In the genomic region with DNA sequence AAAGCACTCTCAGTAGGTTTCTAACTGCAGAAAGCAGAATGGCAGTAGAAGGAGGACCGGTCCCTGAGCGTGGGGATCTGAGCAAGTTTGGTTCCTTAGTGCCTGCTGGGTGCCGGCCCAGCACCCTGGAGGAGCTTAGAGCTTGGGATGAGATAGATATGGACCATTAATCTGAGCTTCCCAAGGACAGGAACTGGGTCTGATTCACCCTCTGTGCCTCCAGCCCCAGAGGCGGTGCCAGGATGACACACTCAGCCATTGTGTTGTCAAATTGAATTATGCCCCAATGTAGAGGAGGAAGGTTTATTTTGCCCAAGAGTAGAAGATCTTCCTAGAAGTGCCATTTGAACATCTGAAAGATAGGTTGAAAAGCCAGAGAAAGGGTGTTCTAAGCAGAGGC, we compare ENCODE assay signal across 12 cellular contexts. TPM values are rescaled to one million over a fixed set of nuclear protein-coding genes. Genes with fewer than 3 reads are reported as not detected.
DNase-seq lines count a peak whose midpoint lies in the region; ATAC-seq, FAIRE-seq and TF ChIP-seq lines count a peak whose summit lies in the region.
"Had no signal": no experiment of that assay in that cellular context is flagged by ENCODE, and none has a peak within 500 bp of the region (broad histone marks: within the 10 kb centered on the region; RNA-seq: fewer than 3 reads in every experiment).

No MANE protein-coding gene starts in this region.

- no peak overlapping the region for H3K4me2 ChIP-seq in HepG2 (ENCODE audit: low read depth, low read length)

- no peaks in the 10 kb centered on the region for H3K27me3 ChIP-seq in ACC112 (ENCODE audit: insufficient read depth, low read length)
- H3K27me3 ChIP-seq in HepG2 (ENCODE audit: control insufficient read depth in 1 of 2, insufficient read depth in 2 of 2, low read length in 2 of 2), result no peaks in the 10 kb centered on the region
- H3K27me3 ChIP-seq in ovary, result no peaks in the 10 kb centered on the region
- H3K27me3 ChIP-seq: right lobe of liver had no signal

- CTCF ChIA-PET in HepG2 (lab: Yijun Ruan, JAX; ENCODE audit: low intra/inter-chr PET ratio, low total read pairs), result no interaction called here

- peaks cover 33% of the 10 kb centered on the region for H3K4me1 ChIP-seq in ACC112 (ENCODE audit: control insufficient read depth, insufficient read depth, low read length, unreplicated experiment)
- H3K4me1 ChIP-seq in HepG2 (ENCODE audit: insufficient read depth, low read length), result peaks cover 72% of the 10 kb centered on the region
- H3K4me1 ChIP-seq in ovary (ENCODE audit: insufficient read depth), result peaks cover 11% of the 10 kb centered on the region

- H3K27ac ChIP-seq in ACC112 (ENCODE audit: low read depth, low read length) (peak overlapping the region; percentile 60), HepG2 (ENCODE audit: extremely low read length, insufficient read depth, low read length) (peak overlapping the region; percentile 12), ovary (no peak overlapping the region)

- POLR2A ChIA-PET in HepG2 (lab: Yijun Ruan, JAX), result interaction anchor here (6.7 kb wide), 1 partner anchor 19 kb away, joined by 47 read pairs; a partner anchor contains a TSS

- no peak for FAIRE-seq in HepG2 (lab: Jason Lieb, UNC)

- 100% methylated on average over 1 of the region's 4 CpGs for WGBS in HepG2 (ENCODE audit: low lambda C conversion rate)
- WGBS in ovary, 3 donors, result 73 to 79% (median 75%) methylated on average over 4 of the region's 4 CpGs

- no peak for TF ChIP-seq EP300 in HepG2 (IDR thresholded peaks at IDR 0.05; ENCODE audit: low read depth in 2 of 2, low read length in 2 of 2)
- TF ChIP-seq EP300 in HepG2 (CRISPR knock-in tag; IDR thresholded peaks at IDR 0.05; ENCODE audit: borderline replicate concordance), result no peak
- TF ChIP-seq EP300 in ovary (IDR thresholded peaks at IDR 0.05), result no peak

- TF ChIP-seq POLR2A in HepG2 (IDR thresholded peaks at IDR 0.05; ENCODE audit: insufficient read depth in 1 of 2, low read depth in 2 of 2, low read length in 2 of 2) (no peak), ovary (IDR thresholded peaks at IDR 0.05) (no peak)

- no peak overlapping the region for H3K9ac ChIP-seq in HepG2 (ENCODE audit: insufficient read depth, low read depth, low read length)

- no peaks in the 10 kb centered on the region for H3K9me3 ChIP-seq in HepG2 (ENCODE audit: low read length)
- no peaks in the 10 kb centered on the region for H3K9me3 ChIP-seq in ovary
- H3K9me3 ChIP-seq: right lobe of liver had no signal

- TF ChIP-seq CTCF in astrocyte of the spinal cord (IDR thresholded peaks at IDR 0.05; ENCODE audit: low read depth, low read length), result no peak
- TF ChIP-seq CTCF in HepG2 (CRISPR knock-in tag; IDR thresholded peaks at IDR 0.05), result no peak
- no peak for TF ChIP-seq CTCF in ovary (IDR thresholded peaks at IDR 0.05)

- ATAC-seq in HepG2 (no peak), GM21526 (IDR thresholded peaks at IDR 0.05; ENCODE audit: low FRiP score, unreplicated experiment) (no peak), GM18907 (IDR thresholded peaks at IDR 0.05; ENCODE audit: unreplicated experiment) (no peak)
- ATAC-seq: right lobe of liver had no signal

- BruUV-seq in HepG2 (replicated peaks; lab: Mats Ljungman, UMichigan), result no TSS peak

- DNase-seq in HK-2 (ENCODE audit: unreplicated experiment), result peak; percentile 54
- DNase-seq in astrocyte of the spinal cord (ENCODE audit: low read depth, low spot score), result peak; percentile 56
- DNase-seq in HepG2 (ENCODE audit: low spot score), result no peak
- no peak for DNase-seq in iPS-NIHi11 (ENCODE audit: low spot score)
- no peak for DNase-seq in ovary
- DNase-seq: activated CD4-positive, alpha-beta T cell treated with anti-CD3 and anti-CD28 coated beads for 1 hour; COR-L47; NK-92 treated with Interleukin-12 subunit alpha and Interleukin-12 subunit beta, amount 100 ng/mL, for 24 hours had no signal

- intact Hi-C loops in HepG2 (cut with micrococcal nuclease; ENCODE audit: unreplicated experiment), result loop anchor here (10.0 kb wide), 1 partner anchor 59 kb away; no protein-coding TSS in a partner anchor
- intact Hi-C loops in ovary (cut with DNase I), result no loop called here

- H3K36me3 ChIP-seq in ACC112 (ENCODE audit: insufficient read depth, low read length), result no peaks in the 10 kb centered on the region
- H3K36me3 ChIP-seq in HepG2 (replicated peaks in 1 of 2; ENCODE audit: control insufficient read depth in 1 of 2, insufficient read depth in 2 of 2, low read length in 2 of 2), result peaks cover 0 to 14% of the 10 kb centered on the region in 2 experiments; a peak in 1 of 5 replicates
- H3K36me3 ChIP-seq in ovary, result no peaks in the 10 kb centered on the region
- H3K36me3 ChIP-seq: right lobe of liver had no signal

- H2AFZ ChIP-seq in ACC112 (ENCODE audit: low read length, unreplicated experiment) (no peak overlapping the region), HepG2 (ENCODE audit: low read length) (no peak overlapping the region)

- no peak for TF ChIP-seq RAD21 in HepG2 (CRISPR knock-in tag; IDR thresholded peaks at IDR 0.05)

- H3K4me3 ChIP-seq in ACC112 (ENCODE audit: low read depth, low read length) (no peak overlapping the region; the same call in 1 of the 2 replicates), astrocyte of the spinal cord (ENCODE audit: low read depth, low read length) (no peak overlapping the region), HepG2 (replicated peaks in 1 of 3; ENCODE audit: insufficient read depth in 1 of 3, low read depth in 2 of 3, low read length in 3 of 3) (no peak overlapping the region), ovary (no peak overlapping the region)
- H3K4me3 ChIP-seq: right lobe of liver had no signal

- H4K20me1 ChIP-seq in HepG2 (ENCODE audit: insufficient read depth, low read length), result no peaks in the 10 kb centered on the region; the same call in 1 of the 2 replicates

- in situ Hi-C loops in astrocyte of the spinal cord (cut with HindIII; ENCODE audit: low sequenced_read_pairs), result no loop called here
- in situ Hi-C loops in HepG2 (cut with HindIII; ENCODE audit: extremely low pct_ligation_motif_present, low pct_unique_long_range_greater_than_20kb), result no loop called here

- H3K79me2 ChIP-seq in ACC112 (ENCODE audit: control insufficient read depth, insufficient read depth, low read length, unreplicated experiment) (peaks cover 83% of the 10 kb centered on the region), HepG2 (ENCODE audit: insufficient read depth, low read length) (peaks cover 72% of the 10 kb centered on the region)

TF ChIP-seq in HepG2, 621 proteins besides CTCF, POLR2A, EP300 and RAD21 (continues in another document):
- TF ChIP-seq ZNF547 (CRISPR knock-in tag; IDR thresholded peaks at IDR 0.05) (no peak), ZNF124 (CRISPR knock-in tag; IDR thresholded peaks at IDR 0.05) (no peak)

RNA-seq across cellular contexts. Expression of a gene that starts 4.3 kb away (rescaled TPM):
- total RNA-seq in HepG2 (2016; rRNA removed; fragmentation: Illumina TruSeq; extraction: Trizol) (30.6 and 37.2 TPM in 2 replicates), ovary (10 to 100 TPM; 27.3 to 96.5 (median 88.0) TPM)
- 3.6 and 4.3 TPM in 2 replicates for total RNA-seq in HepG2 (2016; cell fraction: cytosol; rRNA removed; fragmentation: Illumina TruSeq; extraction: Trizol; ENCODE audit: low read depth)
- 25.9 and 37.4 TPM in 2 replicates for total RNA-seq in HepG2 (2016; cell fraction: insoluble cytoplasmic fraction; rRNA removed; fragmentation: Illumina TruSeq; extraction: Trizol)
- total RNA-seq in HepG2 (2016; cell fraction: membrane; rRNA removed; fragmentation: Illumina TruSeq; extraction: Trizol), result 19.5 and 20.9 TPM in 2 replicates
- 24.4 and 29.2 TPM in 2 replicates for total RNA-seq in HepG2 (2016; cell fraction: nucleus; rRNA removed; fragmentation: Illumina TruSeq; extraction: Trizol)
- polyA plus RNA-seq in HepG2 (2011; rRNA removed) (26.4 and 36.2 TPM in 2 replicates), ovary (10 to 100 TPM; 30.7 to 63.1 TPM)
- polyA plus RNA-seq in HepG2 (2011; cell fraction: cytosol; rRNA removed), result 17.5 and 23.0 TPM in 2 replicates
- polyA plus RNA-seq in HepG2 (2011; cell fraction: nucleus; rRNA removed), result 61.9 and 71.8 TPM in 2 replicates
- 29.1 and 32.8 TPM in 2 replicates for polyA plus RNA-seq in HepG2 (2012)
- polyA plus RNA-seq in HepG2 (2016; cell fraction: cytosol; fragmentation: Illumina TruSeq; extraction: Trizol; ENCODE audit: low read depth), result 2.2 and 2.6 TPM in 2 replicates
- 29.8 and 37.7 TPM in 2 replicates for polyA plus RNA-seq in HepG2 (2016; cell fraction: insoluble cytoplasmic fraction; fragmentation: Illumina TruSeq; extraction: Trizol; ENCODE audit: low read depth)
- polyA plus RNA-seq in HepG2 (2016; cell fraction: membrane; fragmentation: Illumina TruSeq; extraction: Trizol; ENCODE audit: low read depth), result 11.2 and 13.2 TPM in 2 replicates
- 57.8 and 58.1 TPM in 2 replicates for polyA plus RNA-seq in HepG2 (2016; cell fraction: nucleus; fragmentation: Illumina TruSeq; extraction: Trizol; ENCODE audit: insufficient read depth, low read depth)
- polyA minus RNA-seq in HepG2 (2011; rRNA and poly(A)+ RNA removed; ENCODE audit: low replicate concordance), result 22.0 and 41.9 TPM in 2 replicates
- polyA minus RNA-seq in HepG2 (2011; cell fraction: cytosol; rRNA and poly(A)+ RNA removed), result 19.4 and 19.8 TPM in 2 replicates
- 14.5 and 18.0 TPM in 2 replicates for polyA minus RNA-seq in HepG2 (2011; cell fraction: nucleus; rRNA and poly(A)+ RNA removed)

RNA-seq across cellular contexts. Expression of a gene that starts 19.7 kb away (rescaled TPM):
- total RNA-seq in HepG2 (2016; rRNA removed; fragmentation: Illumina TruSeq; extraction: Trizol) (71.7 and 83.9 TPM in 2 replicates), ovary (10 to 100 TPM; 17.2 to 37.9 (median 33.7) TPM)
- 10.6 and 11.9 TPM in 2 replicates for total RNA-seq in HepG2 (2016; cell fraction: cytosol; rRNA removed; fragmentation: Illumina TruSeq; extraction: Trizol; ENCODE audit: low read depth)
- total RNA-seq in HepG2 (2016; cell fraction: insoluble cytoplasmic fraction; rRNA removed; fragmentation: Illumina TruSeq; extraction: Trizol), result 66.9 and 83.1 TPM in 2 replicates
- 28.4 and 30.2 TPM in 2 replicates for total RNA-seq in HepG2 (2016; cell fraction: membrane; rRNA removed; fragmentation: Illumina TruSeq; extraction: Trizol)
- 45.7 and 49.7 TPM in 2 replicates for total RNA-seq in HepG2 (2016; cell fraction: nucleus; rRNA removed; fragmentation: Illumina TruSeq; extraction: Trizol)
- polyA plus RNA-seq in HepG2 (2011; rRNA removed) (51.8 and 53.8 TPM in 2 replicates), ovary (10 to 100 TPM; 27.4 to 31.5 TPM)
- polyA plus RNA-seq in HepG2 (2011; cell fraction: cytosol; rRNA removed), result 40.4 and 58.2 TPM in 2 replicates
- polyA plus RNA-seq in HepG2 (2011; cell fraction: nucleus; rRNA removed), result 108 and 147 TPM in 2 replicates
- 34.5 and 50.8 TPM in 2 replicates for polyA plus RNA-seq in HepG2 (2012)
- polyA plus RNA-seq in HepG2 (2016; cell fraction: cytosol; fragmentation: Illumina TruSeq; extraction: Trizol; ENCODE audit: low read depth), result 5.9 TPM in 2 replicates
- polyA plus RNA-seq in HepG2 (2016; cell fraction: insoluble cytoplasmic fraction; fragmentation: Illumina TruSeq; extraction: Trizol; ENCODE audit: low read depth), result 56.5 and 66.2 TPM in 2 replicates
- 13.7 and 14.7 TPM in 2 replicates for polyA plus RNA-seq in HepG2 (2016; cell fraction: membrane; fragmentation: Illumina TruSeq; extraction: Trizol; ENCODE audit: low read depth)
- polyA plus RNA-seq in HepG2 (2016; cell fraction: nucleus; fragmentation: Illumina TruSeq; extraction: Trizol; ENCODE audit: insufficient read depth, low read depth), result 86.6 and 97.6 TPM in 2 replicates
- 97.7 and 166 TPM in 2 replicates for polyA minus RNA-seq in HepG2 (2011; rRNA and poly(A)+ RNA removed; ENCODE audit: low replicate concordance)
- polyA minus RNA-seq in HepG2 (2011; cell fraction: cytosol; rRNA and poly(A)+ RNA removed), result 35.8 and 36.2 TPM in 2 replicates
- 23.8 and 25.0 TPM in 2 replicates for polyA minus RNA-seq in HepG2 (2011; cell fraction: nucleus; rRNA and poly(A)+ RNA removed)

Comparison
In these comparisons a context has a peak if more than half of its experiments do, and no peak if none do; other contexts are left out.
1. H3K27ac ChIP-seq: peak in ACC112 (single experiment) and HepG2 (single experiment); none in ovary (0 of 2).
2. DNase-seq: peak in HK-2 (single experiment) and astrocyte of the spinal cord (single experiment); none in HepG2 (single experiment), iPS-NIHi11 (single experiment) and ovary (0 of 5).